ENCODE assay signal across 8 cellular contexts in genomic region chr12:66168410-66168809, GRCh38. TPM values are rescaled to one million over a fixed set of nuclear protein-coding genes. Genes with fewer than 3 reads are reported as not detected.
A peak's percentile ranks its signal among the peaks of the same experiment; 100 is the strongest.
DNase-seq lines count a peak whose midpoint lies in the region; ATAC-seq and TF ChIP-seq lines count a peak whose summit lies in the region.

No MANE protein-coding gene starts in this region.

- H3K27ac Mint-ChIP-seq in effector memory CD8-positive, alpha-beta T cell = peak overlapping the region; percentile 88 to 99

- peaks cover 36 to 46% of the 10 kb centered on the region in 2 donors for H3K4me1 Mint-ChIP-seq in effector memory CD8-positive, alpha-beta T cell (ENCODE audit: low read depth in 2 of 2)

- no peaks in the 10 kb centered on the region for H4K20me1 ChIP-seq in OCI-LY1 (ENCODE audit: insufficient read depth, low read length)

- H3K27ac ChIP-seq in OCI-LY1 (ENCODE audit: low read depth, low read length, poor library complexity, severe bottlenecking) = peak overlapping the region; percentile 91
- no peak overlapping the region for H3K27ac ChIP-seq in trophoblast cell (ENCODE audit: low read depth, low read length)

- H3K4me3 ChIP-seq in OCI-LY1 (ENCODE audit: low read depth, low read length, poor library complexity, severe bottlenecking) = peak overlapping the region; percentile 68
- H3K4me3 ChIP-seq in trophoblast cell (ENCODE audit: low read depth, low read length) = no peak overlapping the region

- no peak overlapping the region for H3K18ac ChIP-seq in trophoblast cell (ENCODE audit: low read length)

- H4K8ac ChIP-seq in trophoblast cell (ENCODE audit: low read depth, low read length) = no peak overlapping the region

- no peaks in the 10 kb centered on the region for H3K36me3 ChIP-seq in ES-I3 (ENCODE audit: insufficient read depth, low read length)
- H3K36me3 ChIP-seq in OCI-LY1 (ENCODE audit: insufficient read depth, low read length) = peaks cover 48% of the 10 kb centered on the region
- H3K36me3 ChIP-seq in trophoblast cell (ENCODE audit: control insufficient read depth in 1 of 2, insufficient read depth in 2 of 2, low read length in 2 of 2) = peaks cover 0 to 4% of the 10 kb centered on the region in 2 experiments

- H2AFZ ChIP-seq in OCI-LY1 (ENCODE audit: low read length) (no peak overlapping the region), trophoblast cell (ENCODE audit: insufficient read depth, low read length, poor library complexity) (no peak overlapping the region)

- H3K23ac ChIP-seq in trophoblast cell (ENCODE audit: low read length) = no peak overlapping the region

- H4K91ac ChIP-seq in trophoblast cell (ENCODE audit: low read depth, low read length) = no peak overlapping the region

- H3K27me3 ChIP-seq in OCI-LY1 (ENCODE audit: insufficient read depth, low read length) (no peaks in the 10 kb centered on the region), trophoblast cell (ENCODE audit: insufficient read depth, low read length) (no peaks in the 10 kb centered on the region)

- peaks cover 0 to 7% of the 10 kb centered on the region in 2 donors for H3K9me3 Mint-ChIP-seq in effector memory CD8-positive, alpha-beta T cell

- no peak overlapping the region for H4K12ac ChIP-seq in trophoblast cell (ENCODE audit: low read depth, low read length)

- no peak overlapping the region for H2BK5ac ChIP-seq in trophoblast cell (ENCODE audit: low read depth, low read length, poor library complexity)

- WGBS in trophoblast cell (ENCODE audit: extremely low coverage, insufficient coverage, insufficient read length) = no CpG with 5 or more reads among the region's 8 CpGs

- peaks cover 3% of the 10 kb centered on the region; the same call in 1 of the 2 replicates for H3K4me1 ChIP-seq in ES-I3 (ENCODE audit: insufficient read depth, low read length)
- peaks cover 11% of the 10 kb centered on the region for H3K4me1 ChIP-seq in OCI-LY1 (ENCODE audit: insufficient read depth, low read length, severe bottlenecking)
- H3K4me1 ChIP-seq in trophoblast cell (ENCODE audit: control insufficient read depth in 1 of 2, insufficient read depth in 2 of 2, low read length in 2 of 2) = no peaks in the 10 kb centered on the region

- H3K9ac ChIP-seq in ES-I3 (ENCODE audit: low read depth, low read length) (0 out of 2 replicates have a peak overlapping the region, but pooled peaks have one; percentile 31), OCI-LY1 (ENCODE audit: low read length) (peak overlapping the region; percentile 79), trophoblast cell (ENCODE audit: low read length) (no peak overlapping the region)

- peaks cover 31% of the 10 kb centered on the region for H3K36me3 Mint-ChIP-seq in effector memory CD8-positive, alpha-beta T cell (ENCODE audit: insufficient read depth)

- DNase-seq in effector memory CD8-positive, alpha-beta T cell = no peak
- DNase-seq in trophoblast cell = no peak
- no peak for DNase-seq in effector CD8-positive, alpha-beta T cell (lab: John Stamatoyannopoulos, UW)
- no peak for DNase-seq in activated gamma-delta T cell treated with Interleukin-2 at 50 U/mL for 16 hours
- DNase-seq in CD1c-positive myeloid dendritic cell (ENCODE audit: extremely low spot score) = no peak

- no peak for ATAC-seq in effector memory CD8-positive, alpha-beta T cell (replicated peaks)
- ATAC-seq in HG03159 (IDR thresholded peaks at IDR 0.05; ENCODE audit: unreplicated experiment) = no peak

- H3K9me3 ChIP-seq in ES-I3 (ENCODE audit: control insufficient read depth, insufficient read depth, low read length) (peaks cover 2% of the 10 kb centered on the region; the same call in 1 of the 2 replicates), OCI-LY1 (ENCODE audit: low read length) (peaks cover 21% of the 10 kb centered on the region), trophoblast cell (ENCODE audit: insufficient read depth, low read depth, low read length) (no peaks in the 10 kb centered on the region)

- H2BK120ac ChIP-seq in trophoblast cell (ENCODE audit: insufficient read depth, low read length, poor library complexity) = no peak overlapping the region

- no peak overlapping the region for H2BK12ac ChIP-seq in trophoblast cell (ENCODE audit: low read length)

- H3K4me3 Mint-ChIP-seq in effector memory CD8-positive, alpha-beta T cell = peak overlapping the region; percentile 96 to 98

- peaks cover 52% of the 10 kb centered on the region for H3K79me2 ChIP-seq in OCI-LY1 (ENCODE audit: insufficient read depth, low read length)
- peaks cover 2% of the 10 kb centered on the region for H3K79me2 ChIP-seq in trophoblast cell (ENCODE audit: control insufficient read depth, insufficient read depth, low read length, poor library complexity)

- H3F3A ChIP-seq in OCI-LY1 (ENCODE audit: insufficient read depth, low read length) = no peaks in the 10 kb centered on the region

- H3K4me2 ChIP-seq in OCI-LY1 (ENCODE audit: low read length) (peak overlapping the region; percentile 78), trophoblast cell (ENCODE audit: low read length) (peak overlapping the region; percentile 29)

- H3K79me1 ChIP-seq in trophoblast cell (ENCODE audit: low read length) = peaks cover 7% of the 10 kb centered on the region

- H3K9me2 ChIP-seq in OCI-LY1 (ENCODE audit: low read depth, low read length) = no peaks in the 10 kb centered on the region

- H2AK5ac ChIP-seq in trophoblast cell (ENCODE audit: low read length) = no peak overlapping the region

- H3K27me3 Mint-ChIP-seq in effector memory CD8-positive, alpha-beta T cell = no peaks in the 10 kb centered on the region

- no peak overlapping the region for H3K4ac ChIP-seq in trophoblast cell (ENCODE audit: low read depth, low read length)

- no peak for TF ChIP-seq CTCF in OCI-LY1 (IDR thresholded peaks at IDR 0.05; ENCODE audit: low read length)

- H3K14ac ChIP-seq in trophoblast cell (ENCODE audit: low read length) = no peak overlapping the region

RNA-seq across cellular contexts. Expression of gene TMBIM4, which starts 1.4 kb away (rescaled TPM):
- polyA plus RNA-seq in trophoblast cell (2013) = 47.4 and 48.5 TPM in 2 replicates

RNA-seq across cellular contexts. Expression of gene IRAK3, which starts 20.6 kb away (rescaled TPM):
- 0.18 and 0.21 TPM in 2 replicates for polyA plus RNA-seq in trophoblast cell (2013)

RNA-seq across cellular contexts. Expression of gene LLPH, which starts 37.9 kb away (rescaled TPM):
- polyA plus RNA-seq in trophoblast cell (2013) = 26.9 and 27.6 TPM in 2 replicates
